Comparison of ENCODE assay signal across 14 cellular contexts in genomic region chr13:77528834-77529500, GRCh38. TPM values are rescaled to one million over a fixed set of nuclear protein-coding genes. Genes with fewer than 3 reads are reported as not detected.
DNase-seq lines count a peak whose midpoint lies in the region; ATAC-seq and FAIRE-seq lines count a peak whose summit lies in the region.
"Had no signal": no experiment of that assay in that cellular context is flagged by ENCODE, and none has a peak within 500 bp of the region (broad histone marks: within the 10 kb centered on the region; RNA-seq: fewer than 3 reads in every experiment).

No MANE protein-coding gene starts in this region.

- H3K4me3 ChIP-seq in aorta (ENCODE audit: low read length in 2 of 2) = no peak overlapping the region

- DNase-seq in GM18507 (ENCODE audit: extremely low spot score, insufficient read length, low read depth) = no peak
- DNase-seq in NCI-H146 (lab: John Stamatoyannopoulos, UW) = no peak
- no peak for DNase-seq in NK-92 (lab: John Stamatoyannopoulos, UW; ENCODE audit: unreplicated experiment)
- no peak for DNase-seq in cardiac septum (ENCODE audit: low spot score)
- DNase-seq in aorta = no peak
- DNase-seq: activated effector memory CD4-positive, alpha-beta T cell treated with anti-CD3 and anti-CD28 coated beads, Interleukin-2, amount 50 U/mL, for 16 hours; stimulated activated CD4-positive, alpha-beta T cell treated with anti-CD3 and anti-CD28 coated beads, Interleukin-4, amount 100 ng/mL, for 4 hours had no signal

- no peaks in the 10 kb centered on the region for H3K9me3 ChIP-seq in aorta (ENCODE audit: control insufficient read depth, low read length)

- peak; percentile 93 for ATAC-seq in GM19452 (IDR thresholded peaks at IDR 0.05; ENCODE audit: unreplicated experiment)
- ATAC-seq in HG02870 (IDR thresholded peaks at IDR 0.05; ENCODE audit: unreplicated experiment) = peak; percentile 72
- ATAC-seq in HG03571 (IDR thresholded peaks at IDR 0.05; ENCODE audit: unreplicated experiment) = peak; percentile 96
- ATAC-seq in aorta (ENCODE audit: low FRiP score) = no peak

- no peaks in the 10 kb centered on the region for H3K36me3 ChIP-seq in aorta (ENCODE audit: control insufficient read depth in 1 of 2, insufficient read depth in 2 of 2, low read length in 1 of 2)

- 61 to 65% methylated on average over 4 of the region's 4 CpGs for WGBS in aorta, 2 donors

- FAIRE-seq in GM18507 (lab: Jason Lieb, UNC) = peak; percentile 68
- FAIRE-seq: colon had no signal

- no peak overlapping the region for H3K27ac ChIP-seq in aorta (ENCODE audit: low read depth in 1 of 2, low read length in 2 of 2)
- H3K27ac ChIP-seq: parathyroid adenoma had no signal

- no peaks in the 10 kb centered on the region for H3K27me3 ChIP-seq in aorta (ENCODE audit: control insufficient read depth in 1 of 2, insufficient read depth in 2 of 2, low read length in 1 of 2)

- no peaks in the 10 kb centered on the region for H3K4me1 ChIP-seq in aorta (ENCODE audit: control insufficient read depth in 1 of 2, insufficient read depth in 2 of 2, low read length in 2 of 2)

- intact Hi-C loops in cardiac septum (cut with DNase I) (no loop called here), aorta (cut with DNase I) (no loop called here)

RNA-seq across cellular contexts. Expression of gene SCEL, which starts 6.5 kb away (rescaled TPM):
- not detected for total RNA-seq in cardiac septum
- total RNA-seq in aorta = not detected
- polyA plus RNA-seq in aorta = under 1 TPM; 0.18 to 0.25 TPM
- total RNA-seq: glomerular endothelial cell, liver had no signal
